13 cellular contexts compared by ENCODE assay signal in the genomic region with DNA sequence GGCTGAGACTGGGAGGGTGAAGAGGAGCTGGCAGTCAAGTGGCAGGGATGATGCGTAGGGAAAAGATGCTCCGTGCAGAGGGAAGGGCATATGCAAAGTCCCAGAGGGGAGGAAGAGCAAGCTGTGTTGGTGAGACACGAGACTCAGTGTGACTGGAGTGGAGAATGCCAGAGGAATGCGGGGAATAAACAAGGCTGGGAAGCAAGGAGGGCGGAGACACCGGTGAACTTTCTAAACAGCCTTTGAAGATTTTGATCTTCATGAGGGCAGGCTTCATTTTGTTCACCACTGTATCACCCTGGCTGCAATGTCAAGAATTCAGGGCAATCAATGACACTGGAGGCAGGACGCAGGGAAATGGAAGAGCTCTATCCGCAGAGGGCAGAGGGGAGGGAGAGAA.
"Had no signal": no experiment of that assay in that cellular context is flagged by ENCODE, and none has a peak within 500 bp of the region (broad histone marks: within the 10 kb centered on the region; RNA-seq: fewer than 3 reads in every experiment).

No MANE protein-coding gene starts in this region.

- H3K9me3 ChIP-seq: gastrocnemius medialis, heart right ventricle, left ventricle myocardium inferior, stomach, thoracic aorta had no signal

- H3K4me3 ChIP-seq: coronary artery, gastrocnemius medialis, heart right ventricle, left ventricle myocardium inferior, stomach, thoracic aorta had no signal

- H3K27ac ChIP-seq: coronary artery, gastrocnemius medialis, heart right ventricle, left ventricle myocardium inferior, stomach, thoracic aorta had no signal

- ATAC-seq: gastrocnemius medialis, heart right ventricle, SK-N-SH treated with all-trans-retinoic acid at 6 μM for 48 hours had no signal

- DNase-seq: activated CD4-positive, alpha-beta T cell treated with anti-CD3 and anti-CD28 coated beads for 1 hour; caudate nucleus; effector CD4-positive, alpha-beta T cell; gastrocnemius medialis; heart right ventricle; left ventricle myocardium inferior; retina; stimulated activated CD4-positive, alpha-beta T cell treated with anti-CD3 and anti-CD28 coated beads, Interleukin-15, amount 100 ng/mL, for 24 hours; stimulated activated CD4-positive, alpha-beta T cell treated with anti-CD3 and anti-CD28 coated beads, Interleukin-4, amount 100 ng/mL, for 24 hours; stomach had no signal

- H3K4me1 ChIP-seq: gastrocnemius medialis, left ventricle myocardium inferior had no signal

- H3K36me3 ChIP-seq: gastrocnemius medialis, heart right ventricle, left ventricle myocardium inferior, stomach, thoracic aorta had no signal
